ENCODE assay signal across 19 cellular contexts in the genomic region with DNA sequence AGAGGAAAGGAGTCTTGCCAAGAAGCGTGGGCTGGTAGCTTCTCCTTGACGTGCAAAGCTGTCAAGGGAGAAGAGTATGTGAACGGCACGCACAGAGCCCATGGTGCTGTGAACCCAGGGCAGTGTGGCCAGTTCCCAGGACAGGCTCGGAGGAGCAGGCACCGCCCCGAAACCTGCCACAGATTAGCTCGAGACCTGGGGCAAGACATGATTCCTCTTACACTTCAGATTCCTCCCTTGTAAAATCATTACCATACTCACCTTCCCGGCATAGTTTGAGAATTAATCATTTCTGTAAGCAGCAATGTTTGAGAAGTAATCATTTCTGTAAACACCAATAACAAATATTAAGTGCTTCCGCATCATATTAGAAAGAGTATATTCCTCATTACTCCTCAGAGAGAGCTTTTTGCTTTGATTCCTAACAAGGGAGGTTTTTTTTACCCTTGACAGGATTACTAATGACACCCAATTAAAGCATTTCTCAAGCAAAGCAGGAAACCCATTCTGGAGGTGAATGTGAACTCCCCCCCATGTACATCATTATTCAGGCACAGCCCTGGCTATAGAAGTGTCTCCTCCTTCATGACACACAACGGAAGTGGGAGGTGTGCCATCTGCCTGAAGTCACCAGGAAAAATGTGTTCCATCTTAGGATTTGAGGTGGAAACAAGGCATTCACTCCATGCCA. TPM values are rescaled to one million over a fixed set of nuclear protein-coding genes. Genes with fewer than 3 reads are reported as not detected.
DNase-seq lines count a peak whose midpoint lies in the region; ATAC-seq and TF ChIP-seq lines count a peak whose summit lies in the region.
"Had no signal": no experiment of that assay in that cellular context is flagged by ENCODE, and none has a peak within 500 bp of the region (broad histone marks: within the 10 kb centered on the region; RNA-seq: fewer than 3 reads in every experiment).

No MANE protein-coding gene starts in this region.

- no peak overlapping the region for H2AFZ ChIP-seq in GM23248

- 85 to 88% methylated on average over 11 of the region's 11 CpGs for WGBS in GM23248 (ENCODE audit: low coverage in 1 of 2, low lambda C conversion rate in 2 of 2, missing lambda C conversion rate in 2 of 2), 2 experiments
- WGBS in body of pancreas, 2 donors: 61 to 70% methylated on average over 11 of the region's 11 CpGs

- TF ChIP-seq POLR2A in body of pancreas (IDR thresholded peaks at IDR 0.05): no peak

- H3K9me2 ChIP-seq in GM23248 (ENCODE audit: insufficient read depth): no peaks in the 10 kb centered on the region

- intact Hi-C loops in body of pancreas (cut with DNase I): no loop called here

- H3K79me2 ChIP-seq in GM23248 (ENCODE audit: insufficient read depth): no peaks in the 10 kb centered on the region

- H3K4me3 ChIP-seq in GM23248 (no peak overlapping the region), body of pancreas (no peak overlapping the region)
- H3K4me3 ChIP-seq: SJCRH30, tibial nerve had no signal

- H3F3A ChIP-seq in GM23248 (ENCODE audit: insufficient read depth): 0 out of 2 replicates have a peak, but pooled peaks cover 4% of the 10 kb centered on the region

- H3K4me1 ChIP-seq in GM23248 (ENCODE audit: insufficient read depth): no peaks in the 10 kb centered on the region
- peaks cover 20% of the 10 kb centered on the region for H3K4me1 ChIP-seq in body of pancreas
- H3K4me1 ChIP-seq: SJCRH30, tibial nerve had no signal

- peak; percentile 36 for ATAC-seq in body of pancreas
- no peak for ATAC-seq in HG02571 (IDR thresholded peaks at IDR 0.05; ENCODE audit: unreplicated experiment)
- no peak for ATAC-seq in GM21737 (IDR thresholded peaks at IDR 0.05; ENCODE audit: unreplicated experiment)
- ATAC-seq: activated CD8-positive, alpha-beta T cell treated with anti-CD3 and anti-CD28 coated beads for 36 hours; left colon; naive thymus-derived CD4-positive, alpha-beta T cell had no signal

- H3K9ac ChIP-seq in GM23248: no peak overlapping the region

- H3K27me3 ChIP-seq in GM23248 (replicated peaks; ENCODE audit: insufficient read depth) (no peaks in the 10 kb centered on the region), body of pancreas (no peaks in the 10 kb centered on the region)
- H3K27me3 ChIP-seq: brain microvascular endothelial cell, SJCRH30, tibial nerve had no signal

- H3K36me3 ChIP-seq in GM23248 (ENCODE audit: low read depth) (no peaks in the 10 kb centered on the region), body of pancreas (replicated peaks in 1 of 2; ENCODE audit: insufficient read depth in 1 of 2, low read depth in 2 of 2) (no peaks in the 10 kb centered on the region)

- H3K9me3 ChIP-seq in GM23248 (ENCODE audit: low read depth) (no peaks in the 10 kb centered on the region), body of pancreas (no peaks in the 10 kb centered on the region)
- H3K9me3 ChIP-seq: SJCRH30, tibial nerve had no signal

- in situ Hi-C loops in GM23248 (cut with MboI): no loop called here

- no peak overlapping the region for H3K4me2 ChIP-seq in GM23248 (ENCODE audit: unreplicated experiment)

- DNase-seq in A172 (ENCODE audit: low spot score) (peak; percentile 86), GM23248 (peak; percentile 50), body of pancreas (no peak), left kidney (ENCODE audit: low read depth, low spot score) (peak; percentile 90)
- DNase-seq in NK-92 treated with Interleukin-12 subunit alpha and Interleukin-12 subunit beta, amount 100 ng/mL, for 24 hours (lab: John Stamatoyannopoulos, UW): no peak
- DNase-seq in activated effector memory CD4-positive, alpha-beta T cell treated with anti-CD3 and anti-CD28 coated beads, Interleukin-2, amount 50 U/mL, for 16 hours: no peak
- DNase-seq: activated CD8-positive, alpha-beta T cell treated with anti-CD3 and anti-CD28 coated beads for 36 hours; brain microvascular endothelial cell; DND-41; effector CD8-positive, alpha-beta T cell; left colon; naive thymus-derived CD4-positive, alpha-beta T cell; NCI-H1105 treated with DMSO at 0.1 percent for 48 hours; NCI-H526; SJCRH30; stimulated activated CD4-positive, alpha-beta T cell treated with anti-CD3 and anti-CD28 coated beads, Interleukin-2, amount 100 ng/mL, for 24 hours had no signal

- TF ChIP-seq CTCF in body of pancreas (IDR thresholded peaks at IDR 0.05): no peak

- no peaks in the 10 kb centered on the region for H4K20me1 ChIP-seq in GM23248 (ENCODE audit: insufficient read depth)

- H3K27ac ChIP-seq in GM23248 (no peak overlapping the region), body of pancreas (peak overlapping the region; percentile 25 to 59 (median 38))
- H3K27ac ChIP-seq: brain microvascular endothelial cell, SJCRH30, tibial nerve had no signal

RNA-seq across cellular contexts. Expression of a gene that starts 19.8 kb away (rescaled TPM):
- total RNA-seq in A172 (2014; rRNA removed; shearing (Covaris generic)): 142 and 155 TPM in 2 replicates
- 48.2 and 56.2 TPM in 2 replicates for total RNA-seq in GM23248 (2014; rRNA removed; shearing (Covaris generic))
- 63.4 and 67.1 TPM in 2 replicates for polyA plus RNA-seq in GM23248 (2016; fragmentation: Nextera tagmentation; extraction: Ambion mirVana)
- 10 to 100 TPM; 29.0 to 36.6 TPM for total RNA-seq in body of pancreas

Comparison
In these comparisons a context has a peak if more than half of its experiments do, and no peak if none do; other contexts are left out.
1. DNase-seq: peak in A172 (single experiment), GM23248 (single experiment) and left kidney (single experiment); none in body of pancreas (0 of 4), NK-92 treated with Interleukin-12 subunit alpha and Interleukin-12 subunit beta, amount 100 ng/mL, for 24 hours (single experiment) and activated effector memory CD4-positive, alpha-beta T cell treated with anti-CD3 and anti-CD28 coated beads, Interleukin-2, amount 50 U/mL, for 16 hours (single experiment).